Comparison of ENCODE assay signal across 12 cellular contexts in genomic region chr9:94901019-94901363, GRCh38.
DNase-seq lines count a peak whose midpoint lies in the region; ATAC-seq, FAIRE-seq and TF ChIP-seq lines count a peak whose summit lies in the region.
"Had no signal": no experiment of that assay in that cellular context is flagged by ENCODE, and none has a peak within 500 bp of the region (broad histone marks: within the 10 kb centered on the region; RNA-seq: fewer than 3 reads in every experiment).

No MANE protein-coding gene starts in this region.

- POLR2A ChIA-PET in SK-N-SH (lab: Yijun Ruan, JAX), result no interaction called here

- TF ChIP-seq RAD21 in SK-N-SH (IDR thresholded peaks at IDR 0.05; ENCODE audit: low read length), result no peak

- no peak for FAIRE-seq in bronchial epithelial cell (lab: Jason Lieb, UNC)

- TF ChIP-seq EP300 in SK-N-SH (IDR thresholded peaks at IDR 0.05; ENCODE audit: borderline replicate concordance in 1 of 2, low read depth in 1 of 2, low read length in 1 of 2), result no peak

- H3K9me3 ChIP-seq in SK-N-SH, result no peaks in the 10 kb centered on the region
- no peaks in the 10 kb centered on the region for H3K9me3 ChIP-seq in mucosa of rectum (ENCODE audit: control insufficient read depth in 2 of 2, low read length in 2 of 2)
- H3K9me3 ChIP-seq in thoracic aorta, result no peaks in the 10 kb centered on the region

- ATAC-seq in thoracic aorta (ENCODE audit: insufficient number of reproducible peaks, low FRiP score, low read depth) (no peak), GM21526 (IDR thresholded peaks at IDR 0.05; ENCODE audit: low FRiP score, unreplicated experiment) (no peak)
- ATAC-seq: naive thymus-derived CD4-positive, alpha-beta T cell had no signal

- peak overlapping the region; percentile 86 to 94; a peak in 3 of 4 replicates for H3K27ac ChIP-seq in SK-N-SH (ENCODE audit: low read depth in 2 of 2, low read length in 1 of 2)
- peak overlapping the region; percentile 54 to 67 for H3K27ac ChIP-seq in mucosa of rectum (ENCODE audit: low read depth in 2 of 2, low read length in 2 of 2)
- peak overlapping the region; percentile 73 to 81 for H3K27ac ChIP-seq in thoracic aorta

- H3K4me2 ChIP-seq in SK-N-SH, result peak overlapping the region; percentile 76; the same call in 1 of the 2 replicates

- H2AFZ ChIP-seq in SK-N-SH (ENCODE audit: low read depth), result no peak overlapping the region

- CTCF ChIA-PET in SK-N-SH (lab: Yijun Ruan, JAX), result no interaction called here

- H3K79me2 ChIP-seq in SK-N-SH (ENCODE audit: insufficient read depth), result no peaks in the 10 kb centered on the region; the same call in 1 of the 2 replicates

- TF ChIP-seq CTCF in SK-N-SH (IDR thresholded peaks at IDR 0.05), result no peak
- no peak for TF ChIP-seq CTCF in bronchial epithelial cell (IDR thresholded peaks at IDR 0.05; ENCODE audit: insufficient read depth, low read length, severe bottlenecking)
- no peak for TF ChIP-seq CTCF in thoracic aorta (IDR thresholded peaks at IDR 0.05)

- H3K9ac ChIP-seq in SK-N-SH, result no peak overlapping the region
- H3K9ac ChIP-seq in mucosa of rectum (ENCODE audit: low read depth in 1 of 2, low read length in 2 of 2), result no peak overlapping the region

- H3K27me3 ChIP-seq in SK-N-SH (ENCODE audit: insufficient read depth), result no peaks in the 10 kb centered on the region
- no peaks in the 10 kb centered on the region for H3K27me3 ChIP-seq in bronchial epithelial cell (ENCODE audit: control insufficient read depth, insufficient read depth, low read length)
- no peaks in the 10 kb centered on the region for H3K27me3 ChIP-seq in mucosa of rectum (ENCODE audit: control insufficient read depth in 2 of 2, insufficient read depth in 2 of 2, low read length in 2 of 2)
- H3K27me3 ChIP-seq in thoracic aorta (replicated peaks; ENCODE audit: insufficient read depth), result no peaks in the 10 kb centered on the region

- H3K36me3 ChIP-seq in SK-N-SH (replicated peaks in 1 of 2; ENCODE audit: control insufficient read depth in 1 of 2, insufficient read depth in 2 of 2, low read length in 1 of 2) (no peaks in the 10 kb centered on the region), bronchial epithelial cell (ENCODE audit: control insufficient read depth, insufficient read depth, low read length) (no peaks in the 10 kb centered on the region), mucosa of rectum (ENCODE audit: control insufficient read depth in 2 of 2, insufficient read depth in 2 of 2, low read length in 2 of 2) (no peaks in the 10 kb centered on the region), thoracic aorta (no peaks in the 10 kb centered on the region)

- H3K9me2 ChIP-seq in SK-N-SH, result no peaks in the 10 kb centered on the region

- no peak overlapping the region; a peak in 1 of 4 replicates for H3K4me3 ChIP-seq in SK-N-SH (ENCODE audit: low read depth in 2 of 2, low read length in 1 of 2)
- no peak overlapping the region for H3K4me3 ChIP-seq in bronchial epithelial cell (ENCODE audit: low read depth, low read length)
- H3K4me3 ChIP-seq in mucosa of rectum (ENCODE audit: low read length in 2 of 2), result no peak overlapping the region
- peak overlapping the region; percentile 47 for H3K4me3 ChIP-seq in thoracic aorta

- H4K20me1 ChIP-seq in SK-N-SH (ENCODE audit: insufficient read depth), result no peaks in the 10 kb centered on the region

- H3K4me1 ChIP-seq in SK-N-SH (ENCODE audit: control insufficient read depth in 1 of 2, insufficient read depth in 2 of 2, low read depth in 1 of 2, low read length in 1 of 2), result peaks cover 22 to 24% of the 10 kb centered on the region in 2 experiments; a peak in 3 of 4 replicates
- H3K4me1 ChIP-seq in mucosa of rectum (ENCODE audit: control insufficient read depth in 2 of 2, insufficient read depth in 2 of 2, low read length in 2 of 2), result no peaks in the 10 kb centered on the region
- peaks cover 19 to 47% of the 10 kb centered on the region in 2 donors for H3K4me1 ChIP-seq in thoracic aorta (ENCODE audit: control insufficient read depth in 1 of 2, low read depth in 2 of 2)

- 16% methylated on average over 4 of the region's 4 CpGs for WGBS in SK-N-SH (ENCODE audit: low lambda C conversion rate)

- DNase-seq in SK-N-SH (no peak), bronchial epithelial cell (ENCODE audit: low read depth) (peak; percentile 79), thoracic aorta (ENCODE audit: low spot score) (no peak), hepatic stellate cell (ENCODE audit: low spot score) (no peak)
- no peak for DNase-seq in stimulated activated CD4-positive, alpha-beta T cell treated with anti-CD3 and anti-CD28 coated beads, Interleukin-1b, Interleukin-23, amount 100 ng/mL, for 48 hours
- DNase-seq: activated CD8-positive, alpha-beta memory T cell treated with anti-CD3 and anti-CD28 coated beads, Interleukin-2, amount 50 U/mL, for 4 hours; CD4-positive, alpha-beta memory T cell; GDM1; naive thymus-derived CD4-positive, alpha-beta T cell; stimulated activated CD4-positive, alpha-beta T cell treated with anti-CD3 and anti-CD28 coated beads, Interleukin-15, amount 100 ng/mL, for 24 hours had no signal

- H3F3A ChIP-seq in SK-N-SH (replicated peaks; ENCODE audit: insufficient read depth), result peaks cover 44% of the 10 kb centered on the region

TF ChIP-seq in SK-N-SH, 30 proteins besides CTCF, POLR2A, EP300 and RAD21:
- TF ChIP-seq, protein P1, sequence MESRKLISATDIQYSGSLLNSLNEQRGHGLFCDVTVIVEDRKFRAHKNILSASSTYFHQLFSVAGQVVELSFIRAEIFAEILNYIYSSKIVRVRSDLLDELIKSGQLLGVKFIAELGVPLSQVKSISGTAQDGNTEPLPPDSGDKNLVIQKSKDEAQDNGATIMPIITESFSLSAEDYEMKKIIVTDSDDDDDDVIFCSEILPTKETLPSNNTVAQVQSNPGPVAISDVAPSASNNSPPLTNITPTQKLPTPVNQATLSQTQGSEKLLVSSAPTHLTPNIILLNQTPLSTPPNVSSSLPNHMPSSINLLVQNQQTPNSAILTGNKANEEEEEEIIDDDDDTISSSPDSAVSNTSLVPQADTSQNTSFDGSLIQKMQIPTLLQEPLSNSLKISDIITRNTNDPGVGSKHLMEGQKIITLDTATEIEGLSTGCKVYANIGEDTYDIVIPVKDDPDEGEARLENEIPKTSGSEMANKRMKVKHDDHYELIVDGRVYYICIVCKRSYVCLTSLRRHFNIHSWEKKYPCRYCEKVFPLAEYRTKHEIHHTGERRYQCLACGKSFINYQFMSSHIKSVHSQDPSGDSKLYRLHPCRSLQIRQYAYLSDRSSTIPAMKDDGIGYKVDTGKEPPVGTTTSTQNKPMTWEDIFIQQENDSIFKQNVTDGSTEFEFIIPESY (IDR thresholded peaks at IDR 0.05; ENCODE audit: borderline replicate concordance, low read depth), result no peak
- no peak for TF ChIP-seq EZH2phosphoT487 (IDR thresholded peaks at IDR 0.05; ENCODE audit: borderline replicate concordance, low read depth)
- no peak for TF ChIP-seq MXI1 (IDR thresholded peaks at IDR 0.05; ENCODE audit: low read depth, low read length)
